31 cellular contexts compared by ENCODE assay signal in the genomic region with DNA sequence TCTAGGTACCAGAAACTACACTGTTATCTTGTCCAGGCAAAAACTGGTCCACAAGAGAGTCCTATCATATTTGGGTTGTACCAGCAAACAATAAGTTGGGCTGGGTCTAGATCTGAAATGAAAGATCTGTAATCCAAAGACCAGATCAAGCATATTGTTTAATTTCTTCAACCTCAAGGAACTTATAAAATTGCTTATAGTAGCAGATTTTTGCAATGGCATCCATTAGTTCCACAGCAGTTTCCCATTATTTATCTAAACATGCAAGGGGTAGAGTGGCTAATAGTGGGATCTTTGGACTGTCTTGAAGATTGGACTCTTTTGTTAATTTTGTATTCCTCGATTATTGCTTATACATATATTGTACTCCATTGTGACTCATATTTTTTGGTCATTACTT. TPM values are rescaled to one million over a fixed set of nuclear protein-coding genes. Genes with fewer than 3 reads are reported as not detected.
"Had no signal": no experiment of that assay in that cellular context is flagged by ENCODE, and none has a peak within 500 bp of the region (broad histone marks: within the 10 kb centered on the region; RNA-seq: fewer than 3 reads in every experiment).

No MANE protein-coding gene starts in this region.

- H3K4me3 ChIP-seq: MG63 had no signal

- DNase-seq: Karpas-422, Kasumi-1, MG63, MM.1S, MV-4-11, NCI-H1048, NCI-H1092, NCI-H1092 treated with DMSO at 0.1 percent for 48 hours, NCI-H1105, NCI-H1105 treated with DMSO at 0.1 percent for 48 hours, NCI-H1417, NCI-H1417 treated with DMSO at 0.1 percent for 48 hours, NCI-H1436, NCI-H1436 treated with DMSO at 0.1 percent for 48 hours, NCI-H146, NCI-H1694, NCI-H187, NCI-H187 treated with DMSO at 0.1 percent for 48 hours, NCI-H1930, NCI-H2029, NCI-H2029 treated with DMSO at 0.1 percent for 48 hours, NCI-H2081, NCI-H2081 treated with DMSO at 0.1 percent for 48 hours, NCI-H2107, NCI-H2227 treated with DMSO at 0.1 percent for 48 hours, NCI-H226, NCI-H345, NCI-H510A, NCI-H510A treated with DMSO at 0.1 percent for 48 hours, NCI-H524 treated with DMSO at 0.1 percent for 48 hours had no signal

- H3K36me3 ChIP-seq: MG63 had no signal

- H3K9me3 ChIP-seq: MG63 had no signal

- H3K27me3 ChIP-seq: MG63 had no signal

RNA-seq across cellular contexts. Expression of gene SNAP25, which starts 40.5 kb away (rescaled TPM):
- total RNA-seq: MCF 10A had no signal
